Comparison of ENCODE assay signal across 28 cellular contexts in the genomic region with DNA sequence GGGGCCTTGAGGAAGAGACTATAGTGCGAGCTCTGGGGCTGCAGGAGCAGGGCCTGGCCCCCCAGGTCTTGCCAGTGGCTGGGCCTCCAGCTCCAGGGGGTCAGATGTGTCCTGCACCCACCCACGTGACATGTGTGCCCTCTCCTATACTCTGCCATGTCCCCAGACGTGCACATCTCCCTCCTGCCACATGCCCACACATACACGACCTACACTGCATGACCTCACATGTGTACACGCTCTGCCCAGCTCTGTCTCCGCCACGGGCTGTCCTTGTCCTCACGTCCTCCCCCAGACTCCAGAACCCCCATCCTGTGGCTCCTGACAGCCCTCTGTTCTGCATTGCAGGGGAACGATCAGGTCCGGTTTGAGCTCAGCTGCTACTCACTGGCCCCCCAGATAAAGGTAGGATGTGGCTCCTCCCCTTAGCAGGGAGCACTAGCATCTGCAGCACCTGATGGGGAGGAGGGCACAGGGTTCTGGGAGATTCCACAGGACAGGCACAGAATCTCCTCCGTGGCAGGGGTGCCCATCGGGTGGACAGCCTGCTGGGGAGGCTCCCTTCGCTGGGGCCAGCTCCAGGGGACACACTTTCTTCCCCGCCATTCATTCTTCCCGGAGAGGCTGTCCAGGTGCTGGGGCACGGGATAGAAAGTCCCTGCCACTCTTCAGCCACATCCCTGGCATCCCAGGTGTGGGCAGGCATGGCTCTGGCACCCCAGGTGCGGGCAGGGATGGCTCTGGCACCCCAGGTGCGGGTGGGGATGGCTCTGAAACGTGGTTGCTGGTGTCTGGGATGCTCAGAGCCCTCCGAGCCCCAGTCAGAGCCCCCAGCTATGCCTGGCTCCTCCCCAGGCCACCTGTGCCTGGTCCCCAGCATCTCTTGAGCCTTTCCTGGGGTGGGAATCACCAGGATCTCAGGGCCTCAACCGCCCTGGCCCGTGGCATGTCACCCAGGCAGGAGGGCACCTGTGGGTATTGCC.
"Had no signal": no experiment of that assay in that cellular context is flagged by ENCODE, and none has a peak within 500 bp of the region (broad histone marks: within the 10 kb centered on the region; RNA-seq: fewer than 3 reads in every experiment).

No MANE protein-coding gene starts in this region.

- ATAC-seq: activated CD8-positive, alpha-beta memory T cell treated with anti-CD3 and anti-CD28 coated beads, Interleukin-2, amount 10 ng/mL, durations not matched to agents 7 days and 5 days; activated naive CD4-positive, alpha-beta T cell treated with anti-CD3 and anti-CD28 coated beads, Interleukin-2, amount 50 U/mL, for 72 hours; activated naive CD8-positive, alpha-beta T cell treated with anti-CD3 and anti-CD28 coated beads, Interleukin-2, amount 50 U/mL, for 24 hours; body of pancreas; T-cell had no signal

- H3K4me3 ChIP-seq: ascending aorta, body of pancreas, MG63, Peyer's patch, SK-N-MC had no signal

- H3K4me3 Mint-ChIP-seq: activated B cell treated with CpG ODN at 0.5 μM for 24 hours; activated CD4-positive, alpha-beta T cell treated with anti-CD3 and anti-CD28 coated beads, Interleukin-2, amount 10 ng/mL, durations not matched to agents 24 days and 14 days; activated CD8-positive, alpha-beta memory T cell treated with anti-CD3 and anti-CD28 coated beads, Interleukin-2, amount 10 ng/mL, durations not matched to agents 7 days and 5 days; activated naive CD8-positive, alpha-beta T cell treated with anti-CD3 and anti-CD28 coated beads, Interleukin-2, amount 50 U/mL, for 24 hours; activated T-cell treated with anti-CD3 and anti-CD28 coated beads, Interleukin-2, amount 50 U/mL, for 24 hours; activated T-helper 1 cell treated with anti-CD3 and anti-CD28 coated beads, Interleukin-12 subunit alpha, Interleukin-12 subunit beta, Interleukin-2, Interleukin-4 antibody, amounts not matched to agents 30 ng/mL and 10 ng/mL and 1 ng/mL, durations not matched to agents 14 hours and 24 hours and 36 hours; central memory CD8-positive, alpha-beta T cell; T-cell had no signal

- H3K4me1 Mint-ChIP-seq: activated B cell treated with CpG ODN at 0.5 μM for 24 hours; activated CD4-positive, alpha-beta T cell treated with anti-CD3 and anti-CD28 coated beads, Interleukin-2, amount 10 ng/mL, durations not matched to agents 24 days and 14 days; activated CD8-positive, alpha-beta memory T cell treated with anti-CD3 and anti-CD28 coated beads, Interleukin-2, amount 10 ng/mL, durations not matched to agents 7 days and 5 days; activated naive CD8-positive, alpha-beta T cell treated with anti-CD3 and anti-CD28 coated beads, Interleukin-2, amount 50 U/mL, for 24 hours had no signal

- H3K27me3 ChIP-seq: ascending aorta, body of pancreas, MG63, Peyer's patch had no signal

- H3K27ac ChIP-seq: ascending aorta, body of pancreas, Peyer's patch, SK-N-MC had no signal

- H3K36me3 Mint-ChIP-seq: activated CD8-positive, alpha-beta memory T cell treated with anti-CD3 and anti-CD28 coated beads, Interleukin-2, amount 10 ng/mL, durations not matched to agents 7 days and 5 days; activated naive CD4-positive, alpha-beta T cell treated with anti-CD3 and anti-CD28 coated beads, Interleukin-2, amount 50 U/mL, for 72 hours; T-cell had no signal

- FAIRE-seq: TTC549 had no signal

- H3K9me3 ChIP-seq: ascending aorta, body of pancreas, MG63, Peyer's patch had no signal

- H3K27ac Mint-ChIP-seq: activated B cell treated with CpG ODN at 0.5 μM for 24 hours; activated CD4-positive, alpha-beta T cell treated with anti-CD3 and anti-CD28 coated beads, Interleukin-2, amount 10 ng/mL, durations not matched to agents 24 days and 14 days; activated CD8-positive, alpha-beta memory T cell treated with anti-CD3 and anti-CD28 coated beads, Interleukin-2, amount 10 ng/mL, durations not matched to agents 7 days and 5 days; activated naive CD4-positive, alpha-beta T cell treated with anti-CD3 and anti-CD28 coated beads, Interleukin-2, amount 50 U/mL, for 72 hours; activated naive CD8-positive, alpha-beta T cell treated with anti-CD3 and anti-CD28 coated beads, Interleukin-2, amount 50 U/mL, for 24 hours; activated T-cell treated with anti-CD3 and anti-CD28 coated beads, Interleukin-2, amount 50 U/mL, for 24 hours; activated T-helper 1 cell treated with anti-CD3 and anti-CD28 coated beads, Interleukin-12 subunit alpha, Interleukin-12 subunit beta, Interleukin-2, Interleukin-4 antibody, amounts not matched to agents 30 ng/mL and 10 ng/mL and 1 ng/mL, durations not matched to agents 14 hours and 24 hours and 36 hours; T-cell had no signal

- H3K9me3 Mint-ChIP-seq: activated B cell treated with CpG ODN at 0.5 μM for 24 hours; activated CD4-positive, alpha-beta T cell treated with anti-CD3 and anti-CD28 coated beads, Interleukin-2, amount 10 ng/mL, durations not matched to agents 24 days and 14 days; activated naive CD4-positive, alpha-beta T cell treated with anti-CD3 and anti-CD28 coated beads, Interleukin-2, amount 50 U/mL, for 72 hours; activated naive CD8-positive, alpha-beta T cell treated with anti-CD3 and anti-CD28 coated beads, Interleukin-2, amount 50 U/mL, for 24 hours; activated T-cell treated with anti-CD3 and anti-CD28 coated beads, Interleukin-2, amount 50 U/mL, for 24 hours; activated T-helper 1 cell treated with anti-CD3 and anti-CD28 coated beads, Interleukin-12 subunit alpha, Interleukin-12 subunit beta, Interleukin-2, Interleukin-4 antibody, amounts not matched to agents 30 ng/mL and 10 ng/mL and 1 ng/mL, durations not matched to agents 14 hours and 24 hours and 36 hours; central memory CD8-positive, alpha-beta T cell; T-cell had no signal

- H3K4me1 ChIP-seq: ascending aorta, Peyer's patch had no signal

- DNase-seq: activated B cell treated with CpG ODN at 0.5 μM for 24 hours; activated CD4-positive, alpha-beta T cell treated with anti-CD3 and anti-CD28 coated beads for 1 hour; activated CD4-positive, alpha-beta T cell treated with anti-CD3 and anti-CD28 coated beads, Interleukin-2, amount 10 ng/mL, durations not matched to agents 24 days and 14 days; activated CD4-positive, alpha-beta T cell treated with anti-CD3 and anti-CD28 coated beads, Interleukin-2, amount 50 U/mL, for 48 hours; activated CD8-positive, alpha-beta memory T cell treated with anti-CD3 and anti-CD28 coated beads, Interleukin-2, amount 10 ng/mL, durations not matched to agents 7 days and 5 days; activated effector memory CD4-positive, alpha-beta T cell treated with Interleukin-2 at 50 U/mL for 16 hours; activated naive CD4-positive, alpha-beta T cell; activated naive CD8-positive, alpha-beta T cell treated with anti-CD3 and anti-CD28 coated beads, Interleukin-2, amount 50 U/mL, for 24 hours; activated T-cell treated with anti-CD3 and anti-CD28 coated beads, Interleukin-2, amount 50 U/mL, for 24 hours; amniotic stem cell; body of pancreas; MG63; MV-4-11; NCI-H1105; NCI-H1436 treated with DMSO at 0.1 percent for 48 hours; NCI-H187; NCI-H2081; NCI-H446; Peyer's patch; T-cell; T-helper 2 cell; T1000 had no signal
